ENCODE assay signal across 24 cellular contexts in genomic region chr14:26527095-26527494, GRCh38.
DNase-seq lines count a peak whose midpoint lies in the region; TF ChIP-seq lines count a peak whose summit lies in the region.
"Had no signal": no experiment of that assay in that cellular context is flagged by ENCODE, and none has a peak within 500 bp of the region (broad histone marks: within the 10 kb centered on the region; RNA-seq: fewer than 3 reads in every experiment).

No MANE protein-coding gene starts in this region.

- peaks cover 26% of the 10 kb centered on the region for H3K4me1 ChIP-seq in ACC112 (ENCODE audit: control insufficient read depth, insufficient read depth, low read length, unreplicated experiment)
- peaks cover 53% of the 10 kb centered on the region for H3K4me1 ChIP-seq in GM23248 (ENCODE audit: insufficient read depth)
- H3K4me1 ChIP-seq: left lung, spleen, uterus had no signal

- H2AFZ ChIP-seq in ACC112 (ENCODE audit: low read length, unreplicated experiment) (no peak overlapping the region), GM23248 (no peak overlapping the region)

- H3K27ac ChIP-seq in ACC112 (ENCODE audit: low read depth, low read length) (peak overlapping the region; percentile 43; the same call in 1 of the 2 replicates), GM23248 (no peak overlapping the region)
- H3K27ac ChIP-seq: A549, left lung, RWPE1, SK-N-MC, spleen, uterus, WERI-Rb-1 had no signal

- WGBS in GM23248 (ENCODE audit: low coverage in 1 of 2, low lambda C conversion rate in 2 of 2, missing lambda C conversion rate in 2 of 2), 2 experiments, result 67 to 72% methylated on average over 3 of the region's 3 CpGs

- H3K9me3 ChIP-seq in GM23248 (ENCODE audit: low read depth), result no peaks in the 10 kb centered on the region
- H3K9me3 ChIP-seq: A549, left lung, uterus had no signal

- H3K36me3 ChIP-seq in ACC112 (ENCODE audit: insufficient read depth, low read length) (no peaks in the 10 kb centered on the region; the same call in 1 of the 2 replicates), GM23248 (ENCODE audit: low read depth) (no peaks in the 10 kb centered on the region)
- H3K36me3 ChIP-seq: left lung, spleen, uterus, WERI-Rb-1 had no signal

- no peak overlapping the region for H3K9ac ChIP-seq in GM23248

- H3K4me3 ChIP-seq in ACC112 (ENCODE audit: low read depth, low read length) (no peak overlapping the region), GM23248 (no peak overlapping the region), fibroblast of pulmonary artery (replicated peaks; ENCODE audit: low read depth, low read length) (no peak overlapping the region)
- H3K4me3 ChIP-seq: A549, left lung, SK-N-MC, spleen, uterus had no signal

- TF ChIP-seq CTCF in fibroblast of pulmonary artery (IDR thresholded peaks at IDR 0.05; ENCODE audit: low read length, missing control alignments), result no peak

- H3K79me2 ChIP-seq in ACC112 (ENCODE audit: control insufficient read depth, insufficient read depth, low read length, unreplicated experiment) (no peaks in the 10 kb centered on the region), GM23248 (ENCODE audit: insufficient read depth) (no peaks in the 10 kb centered on the region)

- in situ Hi-C loops in GM23248 (cut with MboI) (no loop called here), G401 (cut with HindIII; ENCODE audit: low sequenced_read_pairs) (no loop called here)

- H3K4me2 ChIP-seq in GM23248 (ENCODE audit: unreplicated experiment), result no peak overlapping the region
- H3K4me2 ChIP-seq: A549 had no signal

- H3F3A ChIP-seq in GM23248 (ENCODE audit: insufficient read depth), result peaks cover 17% of the 10 kb centered on the region; the same call in 1 of the 2 replicates

- no peaks in the 10 kb centered on the region for H4K20me1 ChIP-seq in GM23248 (ENCODE audit: insufficient read depth)

- DNase-seq in GM23248 (peak; percentile 43), T1000 (lab: John Stamatoyannopoulos, UW) (peak; percentile 5), fibroblast of pulmonary artery (ENCODE audit: low read depth) (peak; percentile 31), G401 (ENCODE audit: low spot score) (no peak), inferior parietal cortex (ENCODE audit: extremely low spot score) (no peak), medulla oblongata (ENCODE audit: extremely low spot score) (no peak)
- no peak for DNase-seq in stimulated activated CD8-positive, alpha-beta memory T cell treated with anti-CD3 and anti-CD28 coated beads, Interleukin-4, amount 100 ng/mL, for 48 hours
- DNase-seq: activated CD4-positive, alpha-beta T cell treated with anti-CD3 and anti-CD28 coated beads, Interleukin-2, amount 10 ng/mL, durations not matched to agents 7 days and 5 days; aorta; DMS79 treated with DMSO at 0.1 percent for 48 hours; Karpas-422; left lung; natural killer cell; NCI-H187; NCI-H2227 treated with DMSO at 0.1 percent for 48 hours; NCI-H82; spleen; stimulated activated CD4-positive, alpha-beta T cell treated with anti-CD3 and anti-CD28 coated beads, Interleukin-2, amount 100 ng/mL, for 48 hours; uterus; WERI-Rb-1 had no signal

- no peaks in the 10 kb centered on the region for H3K9me2 ChIP-seq in GM23248 (ENCODE audit: insufficient read depth)

- H3K27me3 ChIP-seq in ACC112 (ENCODE audit: insufficient read depth, low read length) (no peaks in the 10 kb centered on the region), GM23248 (replicated peaks; ENCODE audit: insufficient read depth) (no peaks in the 10 kb centered on the region)
- H3K27me3 ChIP-seq: left lung, spleen, uterus had no signal

Comparison
In these comparisons a context has a peak if more than half of its experiments do, and no peak if none do; other contexts are left out.
1. DNase-seq: peak in GM23248 (single experiment), T1000 (single experiment) and fibroblast of pulmonary artery (single experiment); none in G401 (single experiment), inferior parietal cortex (single experiment), stimulated activated CD8-positive, alpha-beta memory T cell treated with anti-CD3 and anti-CD28 coated beads, Interleukin-4, amount 100 ng/mL, for 48 hours (single experiment) and medulla oblongata (single experiment).